Comparison of ENCODE assay signal across 8 cellular contexts in genomic region chr12:25194211-25194610, GRCh38. TPM values are rescaled to one million over a fixed set of nuclear protein-coding genes. Genes with fewer than 3 reads are reported as not detected.
A peak's percentile ranks its signal among the peaks of the same experiment; 100 is the strongest.
DNase-seq lines count a peak whose midpoint lies in the region; ATAC-seq, FAIRE-seq and TF ChIP-seq lines count a peak whose summit lies in the region.

No MANE protein-coding gene starts in this region.

- no peaks in the 10 kb centered on the region for H3K36me3 ChIP-seq in kidney (ENCODE audit: control insufficient read depth in 1 of 2, insufficient read depth in 2 of 2, low read length in 2 of 2)
- no peaks in the 10 kb centered on the region for H3K36me3 ChIP-seq in tibial artery

- ATAC-seq in activated naive CD4-positive, alpha-beta T cell treated with anti-CD3 and anti-CD28 coated beads, Interleukin-2, amount 50 U/mL, for 72 hours, result no peak

- DNase-seq in activated naive CD4-positive, alpha-beta T cell treated with anti-CD3 and anti-CD28 coated beads for 36 hours, result no peak
- DNase-seq in activated naive CD4-positive, alpha-beta T cell treated with Interleukin-2 at 50 U/mL for 16 hours, result no peak
- no peak for DNase-seq in activated naive CD4-positive, alpha-beta T cell treated with anti-CD3 and anti-CD28 coated beads, Interleukin-2, amount 50 U/mL, for 72 hours (ENCODE audit: low spot score in 2 of 2)
- DNase-seq in kidney (no peak), tibial artery (no peak), D341Med (ENCODE audit: low spot score) (no peak), germinal center (ENCODE audit: low spot score) (no peak), foreskin melanocyte (no peak)

- H3K4me3 Mint-ChIP-seq in activated naive CD4-positive, alpha-beta T cell treated with anti-CD3 and anti-CD28 coated beads for 36 hours, result peak overlapping the region; percentile 98

- peak overlapping the region; percentile 83 to 97 for H3K4me3 ChIP-seq in kidney (ENCODE audit: low read length in 2 of 2)
- peak overlapping the region; percentile 73 to 91 for H3K4me3 ChIP-seq in tibial artery

- peak overlapping the region in 1 of 2 donors; percentile 99 for H3K9ac ChIP-seq in kidney (ENCODE audit: low read length in 2 of 2)

- H3K27me3 ChIP-seq in tibial artery, result no peaks in the 10 kb centered on the region

- no peak for TF ChIP-seq CTCF in kidney (IDR thresholded peaks at IDR 0.05; ENCODE audit: borderline replicate concordance, extremely low read depth, insufficient read depth)
- TF ChIP-seq CTCF in tibial artery (IDR thresholded peaks at IDR 0.05), result no peak

- no peaks in the 10 kb centered on the region for H3K27me3 Mint-ChIP-seq in activated naive CD4-positive, alpha-beta T cell treated with anti-CD3 and anti-CD28 coated beads for 36 hours (ENCODE audit: low read depth)

- FAIRE-seq in kidney (lab: Jason Lieb, UNC), result no peak

- peaks cover 1% of the 10 kb centered on the region for H3K36me3 Mint-ChIP-seq in activated naive CD4-positive, alpha-beta T cell treated with anti-CD3 and anti-CD28 coated beads for 36 hours (ENCODE audit: low read depth)
- H3K36me3 Mint-ChIP-seq in activated naive CD4-positive, alpha-beta T cell treated with anti-CD3 and anti-CD28 coated beads, Interleukin-2, amount 50 U/mL, for 72 hours, result peaks cover 10 to 12% of the 10 kb centered on the region in 2 donors

- H3K9me3 ChIP-seq in kidney (ENCODE audit: control insufficient read depth in 1 of 2, low read length in 2 of 2) (no peaks in the 10 kb centered on the region), tibial artery (no peaks in the 10 kb centered on the region)

- intact Hi-C loops in activated naive CD4-positive, alpha-beta T cell treated with anti-CD3 and anti-CD28 coated beads for 36 hours (cut with micrococcal nuclease), result loop anchor here (2.0 kb wide), 1 partner anchor 127 kb away; no protein-coding TSS in a partner anchor
- intact Hi-C loops in kidney (cut with DNase I), result no loop called here
- intact Hi-C loops in tibial artery (cut with DNase I; ENCODE audit: low total_unique reads), result no loop called here

- H3K4me1 Mint-ChIP-seq in activated naive CD4-positive, alpha-beta T cell treated with anti-CD3 and anti-CD28 coated beads for 36 hours (ENCODE audit: low read depth), result peaks cover 22% of the 10 kb centered on the region

- peaks cover 4 to 17% of the 10 kb centered on the region in 2 donors for H3K4me1 ChIP-seq in kidney (ENCODE audit: control insufficient read depth in 1 of 2, insufficient read depth in 1 of 2, low read depth in 1 of 2, low read length in 2 of 2)
- H3K4me1 ChIP-seq in tibial artery, result peaks cover 0 to 21% (median 10%) of the 10 kb centered on the region in 4 donors

- H3K9me3 Mint-ChIP-seq in activated naive CD4-positive, alpha-beta T cell treated with anti-CD3 and anti-CD28 coated beads for 36 hours, result no peaks in the 10 kb centered on the region
- no peaks in the 10 kb centered on the region for H3K9me3 Mint-ChIP-seq in activated naive CD4-positive, alpha-beta T cell treated with anti-CD3 and anti-CD28 coated beads, Interleukin-2, amount 50 U/mL, for 72 hours

- H3K27ac Mint-ChIP-seq in activated naive CD4-positive, alpha-beta T cell treated with anti-CD3 and anti-CD28 coated beads for 36 hours, result peak overlapping the region; percentile 94
- H3K27ac Mint-ChIP-seq in activated naive CD4-positive, alpha-beta T cell treated with anti-CD3 and anti-CD28 coated beads, Interleukin-2, amount 50 U/mL, for 72 hours, result peak overlapping the region; percentile 95 to 99

- CTCF ChIA-PET in activated naive CD4-positive, alpha-beta T cell treated with anti-CD3 and anti-CD28 coated beads for 36 hours (lab: Charles Lee), result interaction anchor here (1.9 kb wide), 1 partner anchor 39 kb away, joined by 6 read pairs; no protein-coding TSS in a partner anchor

- H3K27ac ChIP-seq in kidney (ENCODE audit: low read depth in 2 of 2, low read length in 2 of 2) (peak overlapping the region in 1 of 2 donors; percentile 83), tibial artery (peak overlapping the region; percentile 95)

RNA-seq across cellular contexts. Expression of gene DNAI7, which starts 0.7 kb away (rescaled TPM):
- under 1 TPM; 0.10 to 0.35 TPM for total RNA-seq in activated naive CD4-positive, alpha-beta T cell treated with anti-CD3 and anti-CD28 coated beads for 36 hours
- under 1 TPM in 1 of 2 donors, not detected in 1; 0.35 TPM for total RNA-seq in activated naive CD4-positive, alpha-beta T cell treated with anti-CD3 and anti-CD28 coated beads, Interleukin-2, amount 50 U/mL, for 72 hours
- 5.3 TPM for total RNA-seq in kidney
- polyA plus RNA-seq in kidney (ENCODE audit: insufficient read depth, low read depth, low replicate concordance), result 3.0 TPM

RNA-seq across cellular contexts. Expression of gene ETFRF1, which starts 0.8 kb away (rescaled TPM):
- 10 to 100 TPM; 11.4 to 13.1 TPM for total RNA-seq in activated naive CD4-positive, alpha-beta T cell treated with anti-CD3 and anti-CD28 coated beads for 36 hours
- 10 to 100 TPM; 10.6 to 15.6 TPM for total RNA-seq in activated naive CD4-positive, alpha-beta T cell treated with anti-CD3 and anti-CD28 coated beads, Interleukin-2, amount 50 U/mL, for 72 hours
- 30.8 TPM for total RNA-seq in kidney
- polyA plus RNA-seq in kidney (ENCODE audit: insufficient read depth, low read depth, low replicate concordance), result 61.2 TPM

RNA-seq across cellular contexts. Expression of gene KRAS, which starts 56.5 kb away (rescaled TPM):
- 10 to 100 TPM; 18.9 to 20.6 TPM for total RNA-seq in activated naive CD4-positive, alpha-beta T cell treated with anti-CD3 and anti-CD28 coated beads for 36 hours
- 10 to 100 TPM; 18.6 to 20.2 TPM for total RNA-seq in activated naive CD4-positive, alpha-beta T cell treated with anti-CD3 and anti-CD28 coated beads, Interleukin-2, amount 50 U/mL, for 72 hours
- 43.7 TPM for total RNA-seq in kidney
- 7.5 TPM for polyA plus RNA-seq in kidney (ENCODE audit: insufficient read depth, low read depth, low replicate concordance)
